ENCODE assay signal across 21 cellular contexts in the genomic region with DNA sequence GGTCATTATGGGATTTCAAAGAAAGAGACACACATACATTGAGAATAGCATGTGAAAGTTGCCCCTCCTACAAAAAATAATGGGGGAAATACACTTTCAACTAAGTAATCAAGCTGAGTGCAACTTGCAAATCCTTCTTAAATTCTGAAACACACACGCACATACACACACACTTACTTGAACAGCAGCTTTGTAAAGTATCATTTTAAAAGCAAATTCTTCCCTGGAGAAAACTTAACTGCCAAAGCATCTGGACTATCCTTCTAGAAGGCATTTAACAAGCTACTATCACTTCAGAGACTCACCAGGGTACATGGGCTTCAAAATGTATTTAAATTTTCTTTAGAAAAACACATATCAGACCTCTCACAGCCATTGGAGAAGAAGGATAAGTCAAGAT. TPM values are rescaled to one million over a fixed set of nuclear protein-coding genes. Genes with fewer than 3 reads are reported as not detected.
DNase-seq lines count a peak whose midpoint lies in the region; ATAC-seq and TF ChIP-seq lines count a peak whose summit lies in the region.
"Had no signal": no experiment of that assay in that cellular context is flagged by ENCODE, and none has a peak within 500 bp of the region (broad histone marks: within the 10 kb centered on the region; RNA-seq: fewer than 3 reads in every experiment).

No MANE protein-coding gene starts in this region.

- TF ChIP-seq CTCF in choroid plexus epithelial cell (conservative IDR thresholded peaks at IDR 0.05; ENCODE audit: low read depth, low read length): no peak
- TF ChIP-seq CTCF in nephron (IDR thresholded peaks at IDR 0.05; ENCODE audit: unreplicated experiment in 3 of 3): no peak
- TF ChIP-seq CTCF in Peyer's patch (IDR thresholded peaks at IDR 0.05): no peak

- H3K27ac ChIP-seq in Peyer's patch: no peak overlapping the region
- H3K27ac ChIP-seq: BLaER1 treated with 17β-estradiol and CSF1 and Interleukin-3, amounts not matched to agents 10 nM and 100 nM; PC-9; RWPE1 had no signal

- CTCF ChIA-PET in activated CD4-positive, alpha-beta T cell treated with anti-CD3 and anti-CD28 coated beads for 36 hours (lab: Charles Lee): no interaction called here

- no peaks in the 10 kb centered on the region for H3K9me3 ChIP-seq in Peyer's patch
- H3K9me3 ChIP-seq: BLaER1 treated with 17β-estradiol and CSF1 and Interleukin-3, amounts not matched to agents 10 nM and 100 nM; Caco-2 had no signal

- H3K4me1 ChIP-seq in Peyer's patch: peaks cover 0 to 13% (median 0%) of the 10 kb centered on the region in 4 donors
- H3K4me1 ChIP-seq: Caco-2 had no signal

- no peaks in the 10 kb centered on the region for H3K36me3 ChIP-seq in Peyer's patch
- H3K36me3 ChIP-seq: BLaER1 treated with 17β-estradiol and CSF1 and Interleukin-3, amounts not matched to agents 10 nM and 100 nM had no signal

- H3K27ac Mint-ChIP-seq in nephron: peak overlapping the region; percentile 26 to 65 (median 38)
- H3K27ac Mint-ChIP-seq in activated CD4-positive, alpha-beta T cell treated with anti-CD3 and anti-CD28 coated beads for 36 hours: no peak overlapping the region
- H3K27ac Mint-ChIP-seq: CD4-positive, alpha-beta memory T cell; GM23338 had no signal

- no peak overlapping the region for H3K4me3 ChIP-seq in choroid plexus epithelial cell (ENCODE audit: low read depth, low read length)
- no peak overlapping the region for H3K4me3 ChIP-seq in Peyer's patch
- H3K4me3 ChIP-seq: BLaER1 treated with 17β-estradiol and CSF1 and Interleukin-3, amounts not matched to agents 10 nM and 100 nM; GM23338; PC-9 had no signal

- POLR2A ChIA-PET in activated CD4-positive, alpha-beta T cell treated with anti-CD3 and anti-CD28 coated beads for 36 hours (lab: Charles Lee): no interaction called here

- no peaks in the 10 kb centered on the region for H3K27me3 ChIP-seq in Peyer's patch
- H3K27me3 ChIP-seq: BLaER1 treated with 17β-estradiol and CSF1 and Interleukin-3, amounts not matched to agents 10 nM and 100 nM had no signal

- no peaks in the 10 kb centered on the region for H3K27me3 Mint-ChIP-seq in nephron (ENCODE audit: low read depth)
- peaks cover 30% of the 10 kb centered on the region for H3K27me3 Mint-ChIP-seq in activated CD4-positive, alpha-beta T cell treated with anti-CD3 and anti-CD28 coated beads for 36 hours

- intact Hi-C loops in left colon (cut with DNase I, micrococcal nuclease): no loop called here
- intact Hi-C loops in activated CD4-positive, alpha-beta T cell treated with anti-CD3 and anti-CD28 coated beads for 36 hours (cut with DNase I, micrococcal nuclease): no loop called here

- no peaks in the 10 kb centered on the region for H3K9me3 Mint-ChIP-seq in nephron
- no peaks in the 10 kb centered on the region for H3K9me3 Mint-ChIP-seq in activated CD4-positive, alpha-beta T cell treated with anti-CD3 and anti-CD28 coated beads for 36 hours (ENCODE audit: low read depth)
- H3K9me3 Mint-ChIP-seq: GM23338 had no signal

- no peak for ATAC-seq in left colon
- ATAC-seq in activated CD4-positive, alpha-beta T cell treated with anti-CD3 and anti-CD28 coated beads for 36 hours: no peak
- ATAC-seq: GM23338, HCT116 had no signal

- H3K36me3 Mint-ChIP-seq in nephron (ENCODE audit: low read depth): no peaks in the 10 kb centered on the region
- H3K36me3 Mint-ChIP-seq in activated CD4-positive, alpha-beta T cell treated with anti-CD3 and anti-CD28 coated beads for 36 hours (ENCODE audit: low read depth): no peaks in the 10 kb centered on the region
- H3K36me3 Mint-ChIP-seq: CD4-positive, alpha-beta memory T cell had no signal

- DNase-seq in NCI-H524 (lab: John Stamatoyannopoulos, UW) (peak; percentile 43 to 79), NCI-H524 treated with DMSO at 0.1 percent for 48 hours (lab: John Stamatoyannopoulos, UW) (no peak), DMS 273 (lab: John Stamatoyannopoulos, UW; ENCODE audit: unreplicated experiment) (peak; percentile 68), choroid plexus epithelial cell (ENCODE audit: low read depth) (peak; percentile 23), Peyer's patch (no peak), left colon (no peak)
- no peak for DNase-seq in activated CD4-positive, alpha-beta T cell treated with anti-CD3 and anti-CD28 coated beads for 36 hours
- DNase-seq: 8988T; Caco-2; CD4-positive, alpha-beta memory T cell; GDM1; KG1; NCI-H1105; NCI-H2029 treated with DMSO at 0.1 percent for 48 hours; NCI-H526 treated with DMSO at 0.1 percent for 48 hours; PC-9 had no signal

- H3K4me1 Mint-ChIP-seq in nephron: peaks cover 46% of the 10 kb centered on the region
- no peaks in the 10 kb centered on the region for H3K4me1 Mint-ChIP-seq in activated CD4-positive, alpha-beta T cell treated with anti-CD3 and anti-CD28 coated beads for 36 hours
- H3K4me1 Mint-ChIP-seq: CD4-positive, alpha-beta memory T cell had no signal

- H3K4me3 Mint-ChIP-seq in nephron: no peak overlapping the region
- H3K4me3 Mint-ChIP-seq in activated CD4-positive, alpha-beta T cell treated with anti-CD3 and anti-CD28 coated beads for 36 hours: no peak overlapping the region
- H3K4me3 Mint-ChIP-seq: CD4-positive, alpha-beta memory T cell; GM23338 had no signal

- TF ChIP-seq POLR2A in Peyer's patch (IDR thresholded peaks at IDR 0.05): no peak

RNA-seq across cellular contexts. Expression of a gene that starts 15.3 kb away (rescaled TPM):
- total RNA-seq in Peyer's patch (10 to 100 TPM; 23.6 to 29.9 (median 29.1) TPM), left colon (10 to 100 TPM; 21.9 to 23.6 TPM)
- not detected for total RNA-seq in activated CD4-positive, alpha-beta T cell treated with anti-CD3 and anti-CD28 coated beads for 36 hours

Comparison
In these comparisons a context has a peak if more than half of its experiments do, and no peak if none do; other contexts are left out.
1. DNase-seq: peak in NCI-H524 (2 of 2), DMS 273 (single experiment) and choroid plexus epithelial cell (single experiment); none in NCI-H524 treated with DMSO at 0.1 percent for 48 hours (single experiment), Peyer's patch (0 of 3), left colon (0 of 2) and activated CD4-positive, alpha-beta T cell treated with anti-CD3 and anti-CD28 coated beads for 36 hours (single experiment).
2. RNA of a gene that starts 15.3 kb away (total RNA-seq): 23.6 to 29.9 TPM in Peyer's patch and 21.9 to 23.6 TPM in left colon; not detected in activated CD4-positive, alpha-beta T cell treated with anti-CD3 and anti-CD28 coated beads for 36 hours; every median in the first group is over 10 times any median in the second.